Comparison of ENCODE assay signal across 8 cellular contexts in genomic region chr9:132240860-132241482, GRCh38.
A peak's percentile ranks its signal among the peaks of the same experiment; 100 is the strongest.
DNase-seq lines count a peak whose midpoint lies in the region; ATAC-seq and TF ChIP-seq lines count a peak whose summit lies in the region.

No MANE protein-coding gene starts in this region.

- H3K36me3 ChIP-seq in lung (ENCODE audit: control insufficient read depth in 2 of 2, insufficient read depth in 2 of 2, low read length in 2 of 2) = no peaks in the 10 kb centered on the region

- H3K9me3 ChIP-seq in lung (ENCODE audit: control insufficient read depth in 2 of 2, insufficient read depth in 1 of 2, low read length in 1 of 2) = no peaks in the 10 kb centered on the region

- ATAC-seq in GM19463 (IDR thresholded peaks at IDR 0.05; ENCODE audit: unreplicated experiment) (peak; percentile 71), lung (ENCODE audit: insufficient read depth, low FRiP score) (peak; percentile 97)

- H3K4me1 ChIP-seq in lung (ENCODE audit: control insufficient read depth in 2 of 2, insufficient read depth in 2 of 2, low read length in 2 of 2) = peaks cover 0 to 7% of the 10 kb centered on the region in 2 donors

- peak overlapping the region in 1 of 2 donors; percentile 23 for H3K27ac ChIP-seq in lung (ENCODE audit: low read depth in 1 of 2, low read length in 1 of 2)

- H3K4me3 ChIP-seq in lung = peak overlapping the region; percentile 55

- DNase-seq in C1 segment of cervical spinal cord (lab: John Stamatoyannopoulos, UW) (peak; percentile 38 to 94 (median 86)), HS-5 (ENCODE audit: low read depth) (peak; percentile 46), NK-92 (lab: John Stamatoyannopoulos, UW; ENCODE audit: unreplicated experiment) (peak; percentile 99), lung (ENCODE audit: low spot score) (peak; percentile 98)
- peak; percentile 98 to 99 for DNase-seq in activated CD8-positive, alpha-beta memory T cell treated with anti-CD3 and anti-CD28 coated beads for 1 hour (ENCODE audit: extremely low read depth in 1 of 2, low read depth in 1 of 2)
- peak; percentile 99 for DNase-seq in effector CD4-positive, alpha-beta T cell
- DNase-seq in stimulated activated CD4-positive, alpha-beta T cell treated with anti-CD3 and anti-CD28 coated beads, Interleukin-4, amount 100 ng/mL, for 48 hours (ENCODE audit: low read depth in 2 of 2) = peak; percentile 97 to 99

- TF ChIP-seq CTCF in lung (IDR thresholded peaks at IDR 0.05; ENCODE audit: control extremely low read depth, extremely low read depth) = no peak

- no peaks in the 10 kb centered on the region for H3K27me3 ChIP-seq in lung (ENCODE audit: control insufficient read depth, insufficient read depth)

- WGBS in lung, 2 donors = 4% methylated on average over 62 of the region's 62 CpGs

Comparison
In these comparisons a context has a peak if more than half of its experiments do, and no peak if none do; other contexts are left out.
1. DNase-seq: peak in every context shown above with its lines; median percentile 99 in NK-92; 99 in effector CD4-positive, alpha-beta T cell; 98 in activated CD8-positive, alpha-beta memory T cell treated with anti-CD3 and anti-CD28 coated beads for 1 hour; 98 in lung; 98 in stimulated activated CD4-positive, alpha-beta T cell treated with anti-CD3 and anti-CD28 coated beads, Interleukin-4, amount 100 ng/mL, for 48 hours; 86 in C1 segment of cervical spinal cord; 46 in HS-5.